ENCODE assay signal across 1 cellular context in genomic region chr17:64502809-64503208, GRCh38.
TF ChIP-seq lines count a peak whose summit lies in the region.

No MANE protein-coding gene starts in this region.

TF ChIP-seq in WTC11, 78 proteins besides CTCF, POLR2A, EP300 and RAD21 (continued from another document):
- TF ChIP-seq MAX (CRISPR knock-in tag; IDR thresholded peaks at IDR 0.05) (no peak), KAT7 (CRISPR knock-in tag; IDR thresholded peaks at IDR 0.05; ENCODE audit: borderline replicate concordance) (no peak), NFE2L1 (CRISPR knock-in tag; IDR thresholded peaks at IDR 0.05) (no peak), IRF2 (CRISPR knock-in tag; IDR thresholded peaks at IDR 0.05; ENCODE audit: borderline replicate concordance, low read depth) (no peak), TEAD4 (CRISPR knock-in tag; IDR thresholded peaks at IDR 0.05) (no peak), ESRRA (CRISPR knock-in tag; IDR thresholded peaks at IDR 0.05; ENCODE audit: borderline replicate concordance) (no peak), CBFB (CRISPR knock-in tag; IDR thresholded peaks at IDR 0.05; ENCODE audit: low read depth) (no peak), PRRX2 (CRISPR knock-in tag; IDR thresholded peaks at IDR 0.05) (no peak), IRF1 (CRISPR knock-in tag; IDR thresholded peaks at IDR 0.05) (no peak), GTF2I (CRISPR knock-in tag; conservative IDR thresholded peaks at IDR 0.05) (no peak), TP53 (CRISPR knock-in tag; IDR thresholded peaks at IDR 0.05) (no peak), MLX (CRISPR knock-in tag; IDR thresholded peaks at IDR 0.05) (no peak), NFATC4 (CRISPR knock-in tag; IDR thresholded peaks at IDR 0.05) (no peak), EMX1 (CRISPR knock-in tag; IDR thresholded peaks at IDR 0.05) (no peak)
